ENCODE assay signal across 7 cellular contexts in genomic region chr17:3723556-3724372, GRCh38. TPM values are rescaled to one million over a fixed set of nuclear protein-coding genes. Genes with fewer than 3 reads are reported as not detected.
DNase-seq lines count a peak whose midpoint lies in the region; ATAC-seq and TF ChIP-seq lines count a peak whose summit lies in the region.

Gene HASPIN (plus strand): TSS chr17:3723903. CDS start chr17:3723936, 33 bp downstream.

- DNase-seq in NCI-H1930 (lab: John Stamatoyannopoulos, UW) = peak; percentile 85 to 96
- DNase-seq in T1000 (lab: John Stamatoyannopoulos, UW) = peak; percentile 91
- DNase-seq in astrocyte of the hippocampus (ENCODE audit: low read depth, low spot score) = peak; percentile 97
- peak; percentile 20 to 89 (median 74) for DNase-seq in hypothalamus (lab: John Stamatoyannopoulos, UW)
- peak; percentile 97 for DNase-seq in sciatic nerve (ENCODE audit: low spot score)

- peak; percentile 77 for TF ChIP-seq POLR2A in GM18505 (IDR thresholded peaks at IDR 0.05; ENCODE audit: borderline replicate concordance, extremely low read depth, insufficient read depth, insufficient read length)

- intact Hi-C loops in sciatic nerve (cut with DNase I) = no loop called here

- ATAC-seq in GM18505 (IDR thresholded peaks at IDR 0.05; ENCODE audit: unreplicated experiment) = peak; percentile 91
- ATAC-seq in HG02970 (IDR thresholded peaks at IDR 0.05; ENCODE audit: low FRiP score, unreplicated experiment) = peak; percentile 96
- ATAC-seq in sciatic nerve = peak; percentile 97

RNA-seq across cellular contexts. Expression of gene HASPIN, which starts in this region (rescaled TPM):
- 0.36 TPM for total RNA-seq in sciatic nerve

Comparison
In these comparisons a context has a peak if more than half of its experiments do, and no peak if none do; other contexts are left out.
1. Peak in every context shown above with its lines: DNase-seq and ATAC-seq.
2. Peak in DNase-seq and ATAC-seq in sciatic nerve; RNA of the gene not detected or under 1 TPM.